Comparison of ENCODE assay signal across 22 cellular contexts in genomic region chr5:10063997-10064396, GRCh38.
DNase-seq lines count a peak whose midpoint lies in the region; FAIRE-seq and TF ChIP-seq lines count a peak whose summit lies in the region.
"Had no signal": no experiment of that assay in that cellular context is flagged by ENCODE, and none has a peak within 500 bp of the region (broad histone marks: within the 10 kb centered on the region; RNA-seq: fewer than 3 reads in every experiment).

No MANE protein-coding gene starts in this region.

- H3K27me3 ChIP-seq in astrocyte (ENCODE audit: insufficient read depth, low read length) (no peaks in the 10 kb centered on the region), neural cell (ENCODE audit: insufficient read depth, low read depth, low read length) (no peaks in the 10 kb centered on the region), ascending aorta (no peaks in the 10 kb centered on the region)
- H3K27me3 ChIP-seq: BLaER1 had no signal

- H4K20me1 ChIP-seq in astrocyte (ENCODE audit: insufficient read depth, low read length) (no peaks in the 10 kb centered on the region), neural cell (ENCODE audit: insufficient read depth) (no peaks in the 10 kb centered on the region)
- H4K20me1 ChIP-seq: BLaER1 had no signal

- DNase-seq in DMS79 treated with DMSO at 0.1 percent for 48 hours (lab: John Stamatoyannopoulos, UW) (peak; percentile 4), DMS79 (lab: John Stamatoyannopoulos, UW) (no peak), astrocyte (ENCODE audit: low read depth) (no peak), retina (peak; percentile 24), GM13977 (ENCODE audit: low spot score) (no peak), ascending aorta (ENCODE audit: low spot score in 2 of 2) (no peak), NCI-H524 treated with DMSO at 0.1 percent for 48 hours (lab: John Stamatoyannopoulos, UW) (no peak)
- DNase-seq: Caco-2; CD4-positive, CD25-positive, alpha-beta regulatory T cell; CD8-positive, alpha-beta T cell; DMS153; GM23248; H9 had no signal

- H3K4me1 Mint-ChIP-seq in astrocyte (ENCODE audit: low read depth, unreplicated experiment) = no peaks in the 10 kb centered on the region
- H3K4me1 Mint-ChIP-seq: B cell had no signal

- peak overlapping the region; percentile 15 for H2AFZ ChIP-seq in astrocyte (ENCODE audit: low read depth, low read length)
- H2AFZ ChIP-seq in neural cell (ENCODE audit: low read depth, low read length) = no peak overlapping the region
- H2AFZ ChIP-seq: GM23248 had no signal

- H3K4me3 Mint-ChIP-seq in astrocyte (ENCODE audit: unreplicated experiment) = no peak overlapping the region
- H3K4me3 Mint-ChIP-seq: B cell; CD4-positive, CD25-positive, alpha-beta regulatory T cell; CD8-positive, alpha-beta T cell; H9 had no signal

- H3K4me2 ChIP-seq in astrocyte (ENCODE audit: low read length) = no peak overlapping the region
- H3K4me2 ChIP-seq in neural cell (ENCODE audit: low read length) = no peak overlapping the region
- H3K4me2 ChIP-seq: BLaER1 had no signal

- no peak overlapping the region for H3K9ac ChIP-seq in astrocyte (ENCODE audit: low read length)
- H3K9ac ChIP-seq in neural cell (ENCODE audit: low read length) = no peak overlapping the region
- H3K9ac ChIP-seq: BLaER1, GM23248 had no signal

- H3K9me2 ChIP-seq in neural cell (ENCODE audit: insufficient read depth, low read length) = no peaks in the 10 kb centered on the region

- TF ChIP-seq EP300 in neural cell (conservative IDR thresholded peaks at IDR 0.05; ENCODE audit: poor library complexity, severe bottlenecking) = peak; percentile 95

- H3K79me2 ChIP-seq in astrocyte (ENCODE audit: insufficient read depth, low read length) (no peaks in the 10 kb centered on the region), neural cell (replicated peaks; ENCODE audit: insufficient read depth, low read length) (no peaks in the 10 kb centered on the region)

- intact Hi-C loops in ascending aorta (cut with DNase I) = no loop called here

- no peak overlapping the region for H3K27ac Mint-ChIP-seq in astrocyte (ENCODE audit: unreplicated experiment)
- H3K27ac Mint-ChIP-seq: B cell; CD4-positive, CD25-positive, alpha-beta regulatory T cell; CD8-positive, alpha-beta T cell had no signal

- TF ChIP-seq RAD21 in neural cell (conservative IDR thresholded peaks at IDR 0.05) = no peak

- H3K27me3 Mint-ChIP-seq in astrocyte (ENCODE audit: low read depth, unreplicated experiment) = peaks cover 6% of the 10 kb centered on the region
- H3K27me3 Mint-ChIP-seq: B cell; CD4-positive, CD25-positive, alpha-beta regulatory T cell had no signal

- in situ Hi-C loops in GM13977 (cut with MboI; ENCODE audit: low pct_unique_long_range_greater_than_20kb, low sequenced_read_pairs, unreplicated experiment) = no loop called here

- FAIRE-seq in astrocyte (lab: Jason Lieb, UNC) = no peak
- FAIRE-seq: A204.1, G401.6, GM12892, GM19239 had no signal

- H3K4me3 ChIP-seq in astrocyte (ENCODE audit: insufficient read depth, low read depth, low read length) (no peak overlapping the region), neural cell (ENCODE audit: low read length) (peak overlapping the region; percentile 9), ascending aorta (no peak overlapping the region)
- H3K4me3 ChIP-seq: BLaER1, GM23248 had no signal

- H3K36me3 ChIP-seq in astrocyte (ENCODE audit: insufficient read depth, low read length) (no peaks in the 10 kb centered on the region), neural cell (ENCODE audit: insufficient read depth, low read length) (no peaks in the 10 kb centered on the region), ascending aorta (no peaks in the 10 kb centered on the region)
- H3K36me3 ChIP-seq: BLaER1 had no signal

- H3K27ac ChIP-seq in astrocyte (ENCODE audit: low read depth, low read length) (no peak overlapping the region), neural cell (ENCODE audit: low read length) (peak overlapping the region; percentile 9), ascending aorta (no peak overlapping the region)
- H3K27ac ChIP-seq: 22Rv1, BLaER1, C4-2B, GM23248 had no signal

- H3F3A ChIP-seq in neural cell (ENCODE audit: insufficient read depth, low read length, poor library complexity, severe bottlenecking) = no peaks in the 10 kb centered on the region

- no peaks in the 10 kb centered on the region for H3K36me3 Mint-ChIP-seq in astrocyte (ENCODE audit: low read depth, unreplicated experiment)
- H3K36me3 Mint-ChIP-seq: CD4-positive, CD25-positive, alpha-beta regulatory T cell; CD8-positive, alpha-beta T cell had no signal

- H3K9me3 ChIP-seq in astrocyte (ENCODE audit: insufficient read depth, low read depth, low read length) (no peaks in the 10 kb centered on the region), neural cell (ENCODE audit: low read length) (no peaks in the 10 kb centered on the region), ascending aorta (no peaks in the 10 kb centered on the region)
- H3K9me3 ChIP-seq: Caco-2 had no signal

- H3K9me3 Mint-ChIP-seq in astrocyte (ENCODE audit: unreplicated experiment) = peaks cover 1% of the 10 kb centered on the region
- H3K9me3 Mint-ChIP-seq: CD8-positive, alpha-beta T cell had no signal

- H3K4me1 ChIP-seq in astrocyte (ENCODE audit: insufficient read depth, low read length) (no peaks in the 10 kb centered on the region), ascending aorta (no peaks in the 10 kb centered on the region)
- H3K4me1 ChIP-seq: BLaER1, Caco-2 had no signal

- TF ChIP-seq CTCF in astrocyte (IDR thresholded peaks at IDR 0.05; ENCODE audit: insufficient read depth, low read depth, low read length) (no peak), neural cell (IDR thresholded peaks at IDR 0.05; ENCODE audit: poor library complexity, severe bottlenecking) (no peak), GM13977 (IDR thresholded peaks at IDR 0.05; ENCODE audit: extremely low read depth, insufficient read depth, missing control alignments) (no peak), ascending aorta (IDR thresholded peaks at IDR 0.05) (no peak)

TF ChIP-seq in neural cell, 6 proteins besides CTCF, POLR2A, EP300 and RAD21:
- no peak for TF ChIP-seq TAF1 (IDR thresholded peaks at IDR 0.05; ENCODE audit: low read depth)
- TF ChIP-seq POLR2AphosphoS5 (IDR thresholded peaks at IDR 0.05) = peak; percentile 80

Comparison
In these comparisons a context has a peak if more than half of its experiments do, and no peak if none do; other contexts are left out.
1. DNase-seq: peak in DMS79 treated with DMSO at 0.1 percent for 48 hours (single experiment) and retina (single experiment); none in DMS79 (single experiment), astrocyte (single experiment), GM13977 (single experiment), ascending aorta (0 of 2) and NCI-H524 treated with DMSO at 0.1 percent for 48 hours (single experiment).